22 cellular contexts compared by ENCODE assay signal in the genomic region with DNA sequence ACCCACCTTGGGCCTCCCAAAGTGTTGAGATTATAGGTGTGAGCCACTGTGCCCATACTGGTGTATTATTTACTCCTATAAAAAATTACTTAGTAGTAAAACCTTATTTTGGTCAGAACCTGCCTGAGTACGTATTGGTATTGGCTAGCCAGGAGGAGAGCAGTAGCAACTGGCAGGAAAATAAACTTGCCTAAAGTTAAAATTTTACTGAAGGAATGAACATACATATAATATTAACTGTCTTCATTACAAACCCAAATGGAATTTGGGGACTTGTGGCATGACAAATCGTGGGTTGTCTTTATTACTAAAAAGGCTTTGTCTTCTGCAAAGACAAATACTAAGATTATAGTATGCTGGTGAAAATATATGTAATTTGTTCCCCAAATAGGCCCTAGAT.
"Had no signal": no experiment of that assay in that cellular context is flagged by ENCODE, and none has a peak within 500 bp of the region (broad histone marks: within the 10 kb centered on the region; RNA-seq: fewer than 3 reads in every experiment).

No MANE protein-coding gene starts in this region.

- DNase-seq: activated CD4-positive, alpha-beta T cell treated with anti-CD3 and anti-CD28 coated beads, Interleukin-2, amount 50 U/mL, for 1 hour; activated CD4-positive, CD25-positive, alpha-beta regulatory T cell treated with anti-CD3 and anti-CD28 coated beads, Interleukin-2, amount 50 U/mL, for 72 hours; activated CD8-positive, alpha-beta memory T cell treated with anti-CD3 and anti-CD28 coated beads, Interleukin-2, amount 50 U/mL, for 4 hours; activated gamma-delta T cell; activated T-cell treated with anti-CD3 and anti-CD28 coated beads, Interleukin-2, amount 50 U/mL, for 72 hours; dermis blood vessel endothelial cell; effector memory CD4-positive, alpha-beta T cell; esophagus squamous epithelium; left cardiac atrium; lower lobe of right lung; stimulated activated CD4-positive, alpha-beta T cell treated with anti-CD3 and anti-CD28 coated beads, Interleukin-12 subunit alpha, Interleukin-12 subunit beta, amount 100 ng/mL, for 4 hours; stimulated activated CD4-positive, alpha-beta T cell treated with anti-CD3 and anti-CD28 coated beads, Interleukin-1b, Interleukin-23, amount 100 ng/mL, for 48 hours; stimulated activated CD8-positive, alpha-beta memory T cell treated with anti-CD3 and anti-CD28 coated beads, Interleukin-4, amount 100 ng/mL, for 48 hours; stimulated activated naive CD8-positive, alpha-beta T cell treated with anti-CD3 and anti-CD28 coated beads, Interleukin-15, Interleukin-2, amounts not matched to agents 100 U/mL and 50 U/mL, for 24 hours; substantia nigra; T-helper 17 cell; tibial artery had no signal

- H3K27me3 Mint-ChIP-seq: activated naive CD8-positive, alpha-beta T cell; natural killer cell treated with Interleukin-12 subunit alpha and Interleukin-12 subunit beta and Interleukin-15 and Interleukin-18, amount 100 ng/mL, for 72 hours; T-helper 17 cell had no signal

- H3K4me1 ChIP-seq: parathyroid adenoma had no signal

- H2AFZ ChIP-seq: hepatocyte, parathyroid adenoma had no signal

- H3K9me3 Mint-ChIP-seq: activated T-cell treated with anti-CD3 and anti-CD28 coated beads, Interleukin-2, amount 50 U/mL, for 72 hours; natural killer cell treated with Interleukin-12 subunit alpha and Interleukin-12 subunit beta and Interleukin-15 and Interleukin-18, amount 100 ng/mL, for 72 hours had no signal

- H3K27ac ChIP-seq: hepatocyte, lower lobe of right lung, parathyroid adenoma, tibial artery, VCaP had no signal

- H3K9me3 ChIP-seq: esophagus squamous epithelium, lower lobe of right lung, tibial artery had no signal

- H3K9ac ChIP-seq: parathyroid adenoma had no signal

- H3K4me3 Mint-ChIP-seq: natural killer cell treated with Interleukin-12 subunit alpha and Interleukin-12 subunit beta and Interleukin-15 and Interleukin-18, amount 100 ng/mL, for 72 hours; T-helper 17 cell had no signal

- ATAC-seq: activated T-cell treated with anti-CD3 and anti-CD28 coated beads, Interleukin-2, amount 50 U/mL, for 72 hours; left cardiac atrium; lower lobe of right lung; natural killer cell treated with Interleukin-12 subunit alpha and Interleukin-12 subunit beta and Interleukin-15 and Interleukin-18, amount 100 ng/mL, for 72 hours; stimulated activated naive CD8-positive, alpha-beta T cell treated with anti-CD3 and anti-CD28 coated beads, Interleukin-15, Interleukin-2, amounts not matched to agents 100 U/mL and 50 U/mL, for 24 hours; T-helper 17 cell had no signal

- H3K4me2 ChIP-seq: hepatocyte had no signal

- H3K4me3 ChIP-seq: esophagus squamous epithelium, hepatocyte, lower lobe of right lung, tibial artery had no signal

- H3K27me3 ChIP-seq: esophagus squamous epithelium, hepatocyte, tibial artery had no signal
